In the genomic region with DNA sequence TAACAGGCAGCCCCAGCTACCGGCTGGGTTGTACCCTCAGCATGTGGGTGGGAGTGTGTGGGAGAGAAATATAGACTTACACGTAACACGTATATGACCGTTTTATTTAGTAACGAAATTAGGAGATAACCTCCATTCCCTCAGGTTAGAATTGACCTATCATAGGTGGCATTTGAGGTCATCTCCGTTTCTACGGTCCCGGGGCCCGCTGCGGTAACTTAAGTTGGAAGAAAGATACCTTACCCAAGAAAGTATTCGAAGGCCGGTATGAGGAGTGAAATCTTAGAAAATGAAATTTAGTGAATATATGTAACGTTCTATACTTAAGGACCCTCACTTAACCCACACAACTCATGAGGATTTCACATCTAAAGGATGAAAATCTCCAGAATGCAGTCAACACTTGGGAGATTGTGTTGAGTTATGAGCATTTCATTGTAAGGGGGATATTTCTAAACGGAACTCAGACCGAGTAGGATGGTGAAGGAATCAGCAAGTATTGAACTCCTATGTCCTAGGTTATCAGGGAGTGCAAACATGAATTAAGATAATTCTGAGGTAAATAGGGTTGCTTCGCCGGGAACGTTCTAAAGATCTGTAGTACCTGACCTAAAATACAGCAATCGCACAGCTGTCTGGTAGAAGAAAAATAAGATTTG, we compare ENCODE assay signal across 8 cellular contexts. TPM values are rescaled to one million over a fixed set of nuclear protein-coding genes. Genes with fewer than 3 reads are reported as not detected.
DNase-seq lines count a peak whose midpoint lies in the region; ATAC-seq lines count a peak whose summit lies in the region.

No MANE protein-coding gene starts in this region.

- H3K4me1 ChIP-seq in BLaER1, result peaks cover 41% of the 10 kb centered on the region

- peak overlapping the region; percentile 92 for H3K27ac ChIP-seq in BLaER1
- H3K27ac ChIP-seq in skin epidermis, result peak overlapping the region; percentile 74 to 97 (median 91)

- DNase-seq in activated CD8-positive, alpha-beta memory T cell treated with anti-CD3 and anti-CD28 coated beads, Interleukin-2, amount 50 U/mL, for 1 hour (ENCODE audit: extremely low read depth), result peak; percentile 17
- peak; percentile 16 for DNase-seq in glomerular endothelial cell (ENCODE audit: extremely low read depth, low read depth, low spot score)
- DNase-seq in hepatic stellate cell (ENCODE audit: low spot score), result no peak
- no peak for DNase-seq in NCI-H2107 treated with DMSO at 0.1 percent for 48 hours (lab: John Stamatoyannopoulos, UW; ENCODE audit: unreplicated experiment)

- no peaks in the 10 kb centered on the region for H4K20me1 ChIP-seq in BLaER1

- H3K36me3 ChIP-seq in BLaER1, result peaks cover 31% of the 10 kb centered on the region

- H3K9ac ChIP-seq in BLaER1, result peak overlapping the region; percentile 89

- H3K9me3 ChIP-seq in BLaER1, result peaks cover 23% of the 10 kb centered on the region

- no peaks in the 10 kb centered on the region for H3K27me3 ChIP-seq in BLaER1

- peak overlapping the region; percentile 88 for H3K4me2 ChIP-seq in BLaER1

- peak overlapping the region; percentile 72 for H3K4me3 ChIP-seq in BLaER1
- H3K4me3 ChIP-seq in skin epidermis, result peak overlapping the region; percentile 46 to 70 (median 67)

- ATAC-seq in GM18907 (IDR thresholded peaks at IDR 0.05; ENCODE audit: unreplicated experiment) (peak; percentile 32), HG03378 (IDR thresholded peaks at IDR 0.05; ENCODE audit: unreplicated experiment) (peak; percentile 35)

RNA-seq across cellular contexts. Expression of a gene that starts 0.9 kb away (rescaled TPM):
- 12.8 and 14.3 TPM in 2 replicates for total RNA-seq in glomerular endothelial cell

RNA-seq across cellular contexts. Expression of a gene that starts 42.3 kb away (rescaled TPM):
- 319 and 344 TPM in 2 replicates for total RNA-seq in glomerular endothelial cell

Comparison
In these comparisons a context has a peak if more than half of its experiments do, and no peak if none do; other contexts are left out.
1. DNase-seq: peak in activated CD8-positive, alpha-beta memory T cell treated with anti-CD3 and anti-CD28 coated beads, Interleukin-2, amount 50 U/mL, for 1 hour (single experiment) and glomerular endothelial cell (single experiment); none in hepatic stellate cell (single experiment) and NCI-H2107 treated with DMSO at 0.1 percent for 48 hours (single experiment).